1 cellular context compared by ENCODE assay signal in genomic region chr2:74513605-74514367, GRCh38.
TF ChIP-seq lines count a peak whose summit lies in the region.

No MANE protein-coding gene starts in this region.

TF ChIP-seq in neural cell, 6 proteins besides CTCF, POLR2A, EP300 and RAD21:
- TF ChIP-seq REST (IDR thresholded peaks at IDR 0.05; ENCODE audit: borderline replicate concordance) (no peak), POLR2AphosphoS5 (IDR thresholded peaks at IDR 0.05) (peak; percentile 100), MXI1 (conservative IDR thresholded peaks at IDR 0.05; ENCODE audit: poor library complexity, severe bottlenecking) (no peak), EZH2 (IDR thresholded peaks at IDR 0.05; ENCODE audit: borderline replicate concordance, insufficient read depth, low read length, poor library complexity, severe bottlenecking) (no peak), TAF1 (IDR thresholded peaks at IDR 0.05; ENCODE audit: low read depth) (no peak), SMC3 (conservative IDR thresholded peaks at IDR 0.05; ENCODE audit: poor library complexity) (no peak)
